In the genomic region with DNA sequence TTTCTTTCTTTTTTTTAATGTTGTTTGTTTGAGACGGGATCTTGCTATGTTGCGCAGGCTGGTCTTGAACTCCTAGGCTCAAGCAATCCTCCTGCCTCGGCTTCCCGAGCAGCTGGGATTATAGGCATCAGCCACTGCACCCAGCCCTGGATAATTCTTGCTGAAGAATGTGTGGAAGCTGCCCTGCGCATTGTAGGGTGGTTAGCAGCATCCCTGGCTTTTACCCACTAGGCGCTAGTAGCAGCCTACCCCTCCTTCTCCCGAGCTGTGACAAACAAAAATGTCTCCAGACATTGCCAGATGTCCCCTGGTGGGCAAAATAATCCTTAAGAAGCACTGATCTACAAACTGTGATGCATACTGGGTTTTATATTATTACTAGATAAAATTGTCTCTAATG, we compare ENCODE assay signal across 21 cellular contexts. TPM values are rescaled to one million over a fixed set of nuclear protein-coding genes. Genes with fewer than 3 reads are reported as not detected.
"Had no signal": no experiment of that assay in that cellular context is flagged by ENCODE, and none has a peak within 500 bp of the region (broad histone marks: within the 10 kb centered on the region; RNA-seq: fewer than 3 reads in every experiment).

No MANE protein-coding gene starts in this region.

- DNase-seq: dermis blood vessel endothelial cell; effector CD4-positive, alpha-beta T cell; foreskin melanocyte; head of caudate nucleus; left colon; left ventricle myocardium superior; mesendoderm; naive thymus-derived CD4-positive, alpha-beta T cell; nephron progenitor cell; stimulated activated CD4-positive, alpha-beta T cell treated with anti-CD3 and anti-CD28 coated beads, Interleukin-2, amount 100 ng/mL, for 24 hours; stimulated activated CD4-positive, alpha-beta T cell treated with anti-CD3 and anti-CD28 coated beads, Interleukin-4, amount 100 ng/mL, for 4 hours; stimulated activated naive B cell treated with anti-CD40 and anti-IgM and Interleukin-4, amounts not matched to agents 10 μg/mL and 1 μg/mL and 100 μg/mL, for 72 hours; stimulated activated naive CD8-positive, alpha-beta T cell treated with anti-CD3 and anti-CD28 coated beads, Interleukin-15, amount 100 ng/mL, for 72 hours; testis; upper lobe of right lung had no signal

- H3K9me3 Mint-ChIP-seq: naive thymus-derived CD4-positive, alpha-beta T cell; nephron progenitor cell; stimulated activated naive B cell treated with anti-CD40 and anti-IgM and Interleukin-4, amounts not matched to agents 10 μg/mL and 1 μg/mL and 100 μg/mL, for 72 hours; stimulated activated naive CD8-positive, alpha-beta T cell treated with anti-CD3 and anti-CD28 coated beads, Interleukin-15, amount 100 ng/mL, for 72 hours had no signal

- H3K27ac ChIP-seq: hepatocyte, neutrophil, testis, tibial nerve, upper lobe of right lung, vagina had no signal

- H3K27ac Mint-ChIP-seq: nephron progenitor cell; stimulated activated naive B cell treated with anti-CD40 and anti-IgM and Interleukin-4, amounts not matched to agents 10 μg/mL and 1 μg/mL and 100 μg/mL, for 72 hours; stimulated activated naive CD8-positive, alpha-beta T cell treated with anti-CD3 and anti-CD28 coated beads, Interleukin-15, amount 100 ng/mL, for 72 hours had no signal

- H3K9me3 ChIP-seq: neutrophil, testis, tibial nerve, upper lobe of right lung, vagina had no signal

- H3K27me3 ChIP-seq: hepatocyte, testis, tibial nerve, upper lobe of right lung, vagina had no signal

- ATAC-seq: left colon; left ventricle myocardium superior; naive thymus-derived CD4-positive, alpha-beta T cell; sciatic nerve; stimulated activated naive B cell treated with anti-CD40 and anti-IgM and Interleukin-4, amounts not matched to agents 10 μg/mL and 1 μg/mL and 100 μg/mL, for 72 hours; stimulated activated naive CD8-positive, alpha-beta T cell treated with anti-CD3 and anti-CD28 coated beads, Interleukin-15, amount 100 ng/mL, for 72 hours; upper lobe of right lung had no signal

- H3K4me3 ChIP-seq: hepatocyte, lung, testis, tibial nerve, upper lobe of right lung, vagina had no signal

- H3K4me1 ChIP-seq: testis, tibial nerve, upper lobe of right lung had no signal

- H3K27me3 Mint-ChIP-seq: naive thymus-derived CD4-positive, alpha-beta T cell; stimulated activated naive B cell treated with anti-CD40 and anti-IgM and Interleukin-4, amounts not matched to agents 10 μg/mL and 1 μg/mL and 100 μg/mL, for 72 hours; stimulated activated naive CD8-positive, alpha-beta T cell treated with anti-CD3 and anti-CD28 coated beads, Interleukin-15, amount 100 ng/mL, for 72 hours had no signal

- H3K4me3 Mint-ChIP-seq: nephron progenitor cell; stimulated activated naive B cell treated with anti-CD40 and anti-IgM and Interleukin-4, amounts not matched to agents 10 μg/mL and 1 μg/mL and 100 μg/mL, for 72 hours; stimulated activated naive CD8-positive, alpha-beta T cell treated with anti-CD3 and anti-CD28 coated beads, Interleukin-15, amount 100 ng/mL, for 72 hours had no signal

- H3K36me3 ChIP-seq: neutrophil, vagina had no signal

RNA-seq across cellular contexts. Expression of a gene that starts 39.0 kb away (rescaled TPM):
- total RNA-seq: vagina had no signal
